8 cellular contexts compared by ENCODE assay signal in the genomic region with DNA sequence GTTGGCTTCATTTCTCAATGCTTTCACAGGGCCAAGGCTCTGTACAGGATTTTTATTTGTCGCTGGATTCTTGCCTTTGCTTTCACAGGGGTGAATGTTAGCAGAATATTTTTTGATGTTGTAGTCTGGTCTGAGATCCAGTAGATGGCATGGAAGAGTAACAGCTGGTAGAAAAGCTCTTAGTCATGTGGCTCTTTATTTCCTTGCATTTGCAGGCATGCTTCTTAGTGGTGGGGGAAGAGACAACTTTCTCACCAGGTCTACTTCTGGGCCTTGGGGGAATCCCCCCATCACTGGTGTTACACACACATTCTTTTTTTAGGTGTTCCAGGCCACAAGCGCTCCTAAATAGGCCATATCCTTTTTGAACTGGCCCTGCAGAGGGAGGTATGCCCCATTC. TPM values are rescaled to one million over a fixed set of nuclear protein-coding genes. Genes with fewer than 3 reads are reported as not detected.
DNase-seq lines count a peak whose midpoint lies in the region; ATAC-seq and TF ChIP-seq lines count a peak whose summit lies in the region.

No MANE protein-coding gene starts in this region.

- H3K9me3 ChIP-seq in CD8-positive, alpha-beta T cell (ENCODE audit: low read length) = no peaks in the 10 kb centered on the region
- no peaks in the 10 kb centered on the region for H3K9me3 ChIP-seq in fibroblast of lung (ENCODE audit: control insufficient read depth, insufficient read depth, low read depth, low read length)
- no peaks in the 10 kb centered on the region for H3K9me3 ChIP-seq in MG63

- no peaks in the 10 kb centered on the region for H3K27me3 ChIP-seq in CD8-positive, alpha-beta T cell (ENCODE audit: insufficient read depth, low read length)
- H3K27me3 ChIP-seq in fibroblast of lung (ENCODE audit: control insufficient read depth, insufficient read depth, low read length) (no peaks in the 10 kb centered on the region), MG63 (no peaks in the 10 kb centered on the region)

- no peaks in the 10 kb centered on the region for H4K20me1 ChIP-seq in fibroblast of lung (ENCODE audit: control insufficient read depth, extremely low read depth, insufficient read depth, low read length)

- H3K4me1 Mint-ChIP-seq in CD8-positive, alpha-beta T cell (ENCODE audit: low read depth) = no peaks in the 10 kb centered on the region
- no peaks in the 10 kb centered on the region for H3K4me1 Mint-ChIP-seq in activated naive CD4-positive, alpha-beta T cell treated with anti-CD3 and anti-CD28 coated beads for 36 hours (ENCODE audit: low read depth)

- H3K9me3 Mint-ChIP-seq in CD8-positive, alpha-beta T cell = no peaks in the 10 kb centered on the region
- H3K9me3 Mint-ChIP-seq in activated naive CD4-positive, alpha-beta T cell treated with anti-CD3 and anti-CD28 coated beads for 36 hours = peaks cover 4% of the 10 kb centered on the region

- ATAC-seq in CD8-positive, alpha-beta T cell = peak; percentile 67
- peak; percentile 44 for ATAC-seq in GM21367 (IDR thresholded peaks at IDR 0.05; ENCODE audit: unreplicated experiment)
- ATAC-seq in sciatic nerve = no peak

- H3K27ac Mint-ChIP-seq in CD8-positive, alpha-beta T cell = no peak overlapping the region
- no peak overlapping the region for H3K27ac Mint-ChIP-seq in activated naive CD4-positive, alpha-beta T cell treated with anti-CD3 and anti-CD28 coated beads for 36 hours

- POLR2A ChIA-PET in CD8-positive, alpha-beta T cell (lab: Charles Lee) = interaction anchor here (0.6 kb wide), 1 partner anchor 1636 kb away, joined by 3 read pairs; no protein-coding TSS in a partner anchor

- intact Hi-C loops in CD8-positive, alpha-beta T cell (cut with DNase I, micrococcal nuclease) = loop anchor here in 1 of 2 experiments (5.0 kb wide), 1 partner anchor 88 kb away; no protein-coding TSS in a partner anchor
- intact Hi-C loops in sciatic nerve (cut with DNase I) = no loop called here
- intact Hi-C loops in activated naive CD4-positive, alpha-beta T cell treated with anti-CD3 and anti-CD28 coated beads for 36 hours (cut with micrococcal nuclease) = no loop called here

- H3K27me3 Mint-ChIP-seq in CD8-positive, alpha-beta T cell (ENCODE audit: low read depth) = no peaks in the 10 kb centered on the region
- H3K27me3 Mint-ChIP-seq in activated naive CD4-positive, alpha-beta T cell treated with anti-CD3 and anti-CD28 coated beads for 36 hours (ENCODE audit: low read depth) = peaks cover 3% of the 10 kb centered on the region

- no peaks in the 10 kb centered on the region for H3K4me1 ChIP-seq in CD8-positive, alpha-beta T cell (ENCODE audit: insufficient read depth, low read length)
- no peaks in the 10 kb centered on the region for H3K4me1 ChIP-seq in fibroblast of lung (ENCODE audit: control insufficient read depth, extremely low read depth, insufficient read depth, low read length)

- no peak for TF ChIP-seq CTCF in CD8-positive, alpha-beta T cell (IDR thresholded peaks at IDR 0.05)
- peak; percentile 40 to 47 for TF ChIP-seq CTCF in fibroblast of lung (conservative IDR thresholded peaks at IDR 0.05 in 1 of 2, IDR thresholded peaks at IDR 0.05 in 1 of 2; ENCODE audit: low read depth in 1 of 2, low read length in 2 of 2)

- no peak overlapping the region for H3K4me3 ChIP-seq in CD8-positive, alpha-beta T cell (ENCODE audit: low read depth, low read length)
- H3K4me3 ChIP-seq in fibroblast of lung (replicated peaks in 1 of 4; ENCODE audit: control extremely low read depth in 1 of 4, insufficient read depth in 1 of 4, low read depth in 3 of 4, low read length in 4 of 4) = no peak overlapping the region
- no peak overlapping the region for H3K4me3 ChIP-seq in MG63

- no peaks in the 10 kb centered on the region for H3K36me3 ChIP-seq in CD8-positive, alpha-beta T cell (ENCODE audit: insufficient read depth, low read length)
- H3K36me3 ChIP-seq in fibroblast of lung (ENCODE audit: control insufficient read depth, insufficient read depth, low read length) = no peaks in the 10 kb centered on the region
- no peaks in the 10 kb centered on the region for H3K36me3 ChIP-seq in MG63

- no peak overlapping the region for H3K4me2 ChIP-seq in fibroblast of lung (ENCODE audit: extremely low read depth, insufficient read depth, low read length)

- no peaks in the 10 kb centered on the region for H3K79me2 ChIP-seq in fibroblast of lung (ENCODE audit: control insufficient read depth, insufficient read depth, low read length)

- no peak overlapping the region for H2AFZ ChIP-seq in fibroblast of lung (ENCODE audit: low read length)

- no peaks in the 10 kb centered on the region for H3K36me3 Mint-ChIP-seq in CD8-positive, alpha-beta T cell
- H3K36me3 Mint-ChIP-seq in activated naive CD4-positive, alpha-beta T cell treated with anti-CD3 and anti-CD28 coated beads for 36 hours (ENCODE audit: low read depth) = no peaks in the 10 kb centered on the region

- no peak overlapping the region for H3K27ac ChIP-seq in CD8-positive, alpha-beta T cell (ENCODE audit: low read depth, low read length)
- H3K27ac ChIP-seq in fibroblast of lung (ENCODE audit: insufficient read depth, low read length) = no peak overlapping the region

- H3K4me3 Mint-ChIP-seq in CD8-positive, alpha-beta T cell = no peak overlapping the region
- no peak overlapping the region for H3K4me3 Mint-ChIP-seq in activated naive CD4-positive, alpha-beta T cell treated with anti-CD3 and anti-CD28 coated beads for 36 hours

- H3K9ac ChIP-seq in fibroblast of lung (ENCODE audit: insufficient read depth, low read length) = no peak overlapping the region

- peak in 1 of 7 experiments; percentile 21 for DNase-seq in CD8-positive, alpha-beta T cell
- DNase-seq in LHCN-M2 (ENCODE audit: low read depth) = peak; percentile 54
- peak; percentile 40 to 43 for DNase-seq in fibroblast of lung (ENCODE audit: low read depth in 2 of 2)
- no peak for DNase-seq in sciatic nerve (ENCODE audit: low spot score)
- DNase-seq in MG63 = no peak
- no peak for DNase-seq in NCI-H2029 (lab: John Stamatoyannopoulos, UW)
- DNase-seq in activated naive CD4-positive, alpha-beta T cell treated with anti-CD3 and anti-CD28 coated beads for 36 hours = no peak

- CTCF ChIA-PET in CD8-positive, alpha-beta T cell (lab: Charles Lee) = no interaction called here
- CTCF ChIA-PET in activated naive CD4-positive, alpha-beta T cell treated with anti-CD3 and anti-CD28 coated beads for 36 hours (lab: Charles Lee) = no interaction called here

RNA-seq across cellular contexts. Expression of gene DKK2, which starts 58.2 kb away (rescaled TPM):
- total RNA-seq in CD8-positive, alpha-beta T cell = not detected
- total RNA-seq in LHCN-M2 (2014; rRNA removed) = 0.58 and 0.63 TPM in 2 replicates
- 0.47 TPM for polyA plus RNA-seq in LHCN-M2 (2012)
- under 0.01 and 1.2 TPM in 2 replicates for total RNA-seq in fibroblast of lung
- polyA plus RNA-seq in fibroblast of lung = 0.48 and 4.0 TPM in 2 replicates
- polyA plus RNA-seq in fibroblast of lung (2012) = 0.56 and 2.3 TPM in 2 replicates
- 8.3 TPM in 1 of 2 replicates, not detected in the other for polyA minus RNA-seq in fibroblast of lung (ENCODE audit: low replicate concordance)
- total RNA-seq in sciatic nerve = 16.5 TPM
- not detected in 2 replicates for total RNA-seq in MG63 (2014; rRNA removed; shearing (Covaris generic); ENCODE audit: low replicate concordance)
- not detected for total RNA-seq in activated naive CD4-positive, alpha-beta T cell treated with anti-CD3 and anti-CD28 coated beads for 36 hours

Comparison
In these comparisons a context has a peak if more than half of its experiments do, and no peak if none do; other contexts are left out.
1. DNase-seq: peak in LHCN-M2 (single experiment) and fibroblast of lung (2 of 2); none in sciatic nerve (single experiment), MG63 (single experiment), NCI-H2029 (single experiment) and activated naive CD4-positive, alpha-beta T cell treated with anti-CD3 and anti-CD28 coated beads for 36 hours (single experiment).